Comparison of ENCODE assay signal across 25 cellular contexts in the genomic region with DNA sequence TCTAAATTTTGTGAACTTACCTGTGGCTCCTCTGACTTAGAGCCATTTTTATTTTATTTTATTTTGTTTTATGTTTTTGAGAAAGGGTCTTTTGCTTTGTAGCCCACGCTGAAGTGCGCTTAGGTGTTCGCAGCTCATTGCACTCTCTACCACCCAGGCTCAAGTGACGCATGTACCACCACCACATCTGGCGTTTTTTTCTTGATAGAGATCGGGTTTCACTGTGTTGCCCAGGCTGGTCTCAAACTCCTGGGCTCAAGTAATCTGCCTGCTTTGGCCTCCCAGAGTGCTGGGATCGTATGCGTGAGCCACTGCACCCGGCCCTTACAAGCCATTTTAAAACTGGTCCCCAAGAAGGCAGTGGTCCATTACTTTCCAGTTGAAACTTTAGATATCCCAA. TPM values are rescaled to one million over a fixed set of nuclear protein-coding genes. Genes with fewer than 3 reads are reported as not detected.
DNase-seq lines count a peak whose midpoint lies in the region; ATAC-seq and TF ChIP-seq lines count a peak whose summit lies in the region.
"Had no signal": no experiment of that assay in that cellular context is flagged by ENCODE, and none has a peak within 500 bp of the region (broad histone marks: within the 10 kb centered on the region; RNA-seq: fewer than 3 reads in every experiment).

No MANE protein-coding gene starts in this region.

- WGBS in psoas muscle, 3 donors, result 56 to 73% (median 59%) methylated on average over 9 of the region's 9 CpGs

- TF ChIP-seq CTCF in psoas muscle (IDR thresholded peaks at IDR 0.05), result no peak
- no peak for TF ChIP-seq CTCF in vagina (IDR thresholded peaks at IDR 0.05)

- peaks cover 84% of the 10 kb centered on the region for H3K4me1 ChIP-seq in psoas muscle
- H3K4me1 ChIP-seq in vagina, result peaks cover 83% of the 10 kb centered on the region

- H3K9me3 Mint-ChIP-seq in activated naive CD4-positive, alpha-beta T cell treated with anti-CD3 and anti-CD28 coated beads for 36 hours, result no peaks in the 10 kb centered on the region
- H3K9me3 Mint-ChIP-seq: dendritic cell treated with granulocyte-macrophage colony-stimulating factor and Interleukin-4, amounts not matched to agents 40 ng/mL and 50 ng/mL, for 4 days; IgD-negative memory B cell had no signal

- CTCF ChIA-PET in activated naive CD4-positive, alpha-beta T cell treated with anti-CD3 and anti-CD28 coated beads for 36 hours (lab: Charles Lee), result interaction anchor here (0.6 to 1.0 kb wide), 3 partner anchors 260 to 764 kb away, joined by 3 to 4 read pairs (median 3); no protein-coding TSS in a partner anchor

- peaks cover 68% of the 10 kb centered on the region for H3K4me1 Mint-ChIP-seq in activated naive CD4-positive, alpha-beta T cell treated with anti-CD3 and anti-CD28 coated beads for 36 hours (ENCODE audit: low read depth)

- H3K27me3 ChIP-seq in psoas muscle (ENCODE audit: insufficient read depth in 3 of 3, low read length in 2 of 3) (no peaks in the 10 kb centered on the region), vagina (no peaks in the 10 kb centered on the region)
- H3K27me3 ChIP-seq: brain microvascular endothelial cell, heart right ventricle, left lung, MG63, ovary, right atrium auricular region, stomach, upper lobe of left lung had no signal

- H3K4me3 ChIP-seq in psoas muscle (no peak overlapping the region), vagina (no peak overlapping the region)
- H3K4me3 ChIP-seq: heart right ventricle, left lung, MG63, ovary, right atrium auricular region, stomach, upper lobe of left lung had no signal

- peak; percentile 13 to 49 (median 39) for ATAC-seq in psoas muscle
- ATAC-seq: heart right ventricle; left lung; naive thymus-derived CD4-positive, alpha-beta T cell had no signal

- peaks cover 32% of the 10 kb centered on the region for H3K36me3 Mint-ChIP-seq in activated naive CD4-positive, alpha-beta T cell treated with anti-CD3 and anti-CD28 coated beads for 36 hours (ENCODE audit: low read depth)
- H3K36me3 Mint-ChIP-seq: IgD-negative memory B cell had no signal

- H3K27me3 Mint-ChIP-seq in activated naive CD4-positive, alpha-beta T cell treated with anti-CD3 and anti-CD28 coated beads for 36 hours (ENCODE audit: low read depth), result no peaks in the 10 kb centered on the region
- H3K27me3 Mint-ChIP-seq: B cell; dendritic cell treated with granulocyte-macrophage colony-stimulating factor and Interleukin-4, amounts not matched to agents 40 ng/mL and 50 ng/mL, for 4 days; IgD-negative memory B cell; naive thymus-derived CD4-positive, alpha-beta T cell had no signal

- H3K36me3 ChIP-seq in psoas muscle (ENCODE audit: insufficient read depth in 1 of 2, low read depth in 1 of 2) (peaks cover 4 to 32% of the 10 kb centered on the region in 2 donors), vagina (peaks cover 0 to 22% of the 10 kb centered on the region in 2 donors)
- H3K36me3 ChIP-seq: ovary had no signal

- H3K4me3 Mint-ChIP-seq in activated naive CD4-positive, alpha-beta T cell treated with anti-CD3 and anti-CD28 coated beads for 36 hours, result no peak overlapping the region
- H3K4me3 Mint-ChIP-seq: dendritic cell treated with granulocyte-macrophage colony-stimulating factor and Interleukin-4, amounts not matched to agents 40 ng/mL and 50 ng/mL, for 4 days had no signal

- no peak for DNase-seq in activated naive CD4-positive, alpha-beta T cell treated with anti-CD3 and anti-CD28 coated beads for 36 hours
- DNase-seq in activated naive CD4-positive, alpha-beta T cell (lab: John Stamatoyannopoulos, UW), result no peak
- DNase-seq in NCI-H128 (lab: John Stamatoyannopoulos, UW; ENCODE audit: unreplicated experiment) (peak; percentile 5), SK-N-DZ (ENCODE audit: low spot score) (peak; percentile 16), psoas muscle (no peak), vagina (ENCODE audit: extremely low spot score in 2 of 2) (no peak), NCI-H526 treated with DMSO at 0.1 percent for 48 hours (lab: John Stamatoyannopoulos, UW) (no peak), caudate nucleus (lab: John Stamatoyannopoulos, UW) (no peak)
- DNase-seq: activated CD4-positive, alpha-beta T cell treated with anti-CD3 and anti-CD28 coated beads, Interleukin-2, amount 50 U/mL, for 48 hours; activated CD8-positive, alpha-beta memory T cell treated with anti-CD3 and anti-CD28 coated beads, Interleukin-2, amount 50 U/mL, for 48 hours; activated effector memory CD4-positive, alpha-beta T cell treated with Interleukin-2 at 50 U/mL for 16 hours; brain microvascular endothelial cell; heart right ventricle; left lung; MG63; naive thymus-derived CD4-positive, alpha-beta T cell; NCI-H1436; ovary; stomach; T-helper 9 cell; upper lobe of left lung had no signal

- TF ChIP-seq POLR2A in vagina (IDR thresholded peaks at IDR 0.05), result no peak

- H3K27ac Mint-ChIP-seq in activated naive CD4-positive, alpha-beta T cell treated with anti-CD3 and anti-CD28 coated beads for 36 hours, result peak overlapping the region; percentile 13
- H3K27ac Mint-ChIP-seq: B cell; dendritic cell treated with granulocyte-macrophage colony-stimulating factor and Interleukin-4, amounts not matched to agents 40 ng/mL and 50 ng/mL, for 4 days had no signal

- H3K9me3 ChIP-seq in psoas muscle (no peaks in the 10 kb centered on the region), vagina (no peaks in the 10 kb centered on the region)
- H3K9me3 ChIP-seq: heart right ventricle, left lung, MG63, ovary, right atrium auricular region, stomach, upper lobe of left lung had no signal

- intact Hi-C loops in activated naive CD4-positive, alpha-beta T cell treated with anti-CD3 and anti-CD28 coated beads for 36 hours (cut with micrococcal nuclease), result no loop called here
- intact Hi-C loops in psoas muscle (cut with DNase I), result no loop called here
- intact Hi-C loops in vagina (cut with DNase I), result no loop called here

- H3K27ac ChIP-seq in psoas muscle (peak overlapping the region; percentile 6), vagina (no peak overlapping the region), caudate nucleus (ENCODE audit: low read depth, low read length) (no peak overlapping the region)
- H3K27ac ChIP-seq: brain microvascular endothelial cell, heart right ventricle, left lung, ovary, right atrium auricular region, stomach, upper lobe of left lung had no signal

RNA-seq across cellular contexts. Expression of gene MATR3, which starts 18.5 kb away (rescaled TPM):
- total RNA-seq in activated naive CD4-positive, alpha-beta T cell treated with anti-CD3 and anti-CD28 coated beads for 36 hours, result 100 to 1,000 TPM; 137 to 164 TPM
- 487 and 535 TPM in 2 replicates for polyA plus RNA-seq in SK-N-DZ (2014; cell fraction: cytosol; rRNA removed)
- polyA plus RNA-seq in SK-N-DZ (2014; cell fraction: nucleus; rRNA removed), result 482 and 507 TPM in 2 replicates
- 100 to 1,000 TPM in 3 of 4 donors, 10 to 100 TPM in 1; 96.5 to 153 (median 134) TPM for total RNA-seq in psoas muscle
- 100 to 1,000 TPM in 1 of 3 donors, 10 to 100 TPM in 2; 92.4 to 110 (median 97.1) TPM for polyA plus RNA-seq in psoas muscle
- 126 TPM for total RNA-seq in vagina

RNA-seq across cellular contexts. Expression of gene PAIP2, which starts 29.6 kb away (rescaled TPM):
- 10 to 100 TPM; 68.8 to 74.3 TPM for total RNA-seq in activated naive CD4-positive, alpha-beta T cell treated with anti-CD3 and anti-CD28 coated beads for 36 hours
- polyA plus RNA-seq in SK-N-DZ (2014; cell fraction: cytosol; rRNA removed), result 57.8 and 70.5 TPM in 2 replicates
- 47.7 and 60.8 TPM in 2 replicates for polyA plus RNA-seq in SK-N-DZ (2014; cell fraction: nucleus; rRNA removed)
- total RNA-seq in psoas muscle (100 to 1,000 TPM; 111 to 144 (median 116) TPM), vagina (66.0 TPM)
- polyA plus RNA-seq in psoas muscle, result 100 to 1,000 TPM; 113 to 252 (median 143) TPM

Comparison
In these comparisons a context has a peak if more than half of its experiments do, and no peak if none do; other contexts are left out.
1. DNase-seq: peak in NCI-H128 (single experiment) and SK-N-DZ (single experiment); none in activated naive CD4-positive, alpha-beta T cell treated with anti-CD3 and anti-CD28 coated beads for 36 hours (single experiment), activated naive CD4-positive, alpha-beta T cell (0 of 4), psoas muscle (0 of 2), vagina (0 of 2), NCI-H526 treated with DMSO at 0.1 percent for 48 hours (single experiment) and caudate nucleus (0 of 61).